8 cellular contexts compared by ENCODE assay signal in genomic region chr17:1490643-1491405, GRCh38. TPM values are rescaled to one million over a fixed set of nuclear protein-coding genes. Genes with fewer than 3 reads are reported as not detected.
DNase-seq lines count a peak whose midpoint lies in the region; ATAC-seq, FAIRE-seq and TF ChIP-seq lines count a peak whose summit lies in the region.

No MANE protein-coding gene starts in this region.

- no peaks in the 10 kb centered on the region for H3K36me3 ChIP-seq in pancreas

- FAIRE-seq in pancreas (lab: Jason Lieb, UNC) = no peak

- H3K4me1 Mint-ChIP-seq in glutamatergic neuron (ENCODE audit: low read depth, unreplicated experiment) = peaks cover 9% of the 10 kb centered on the region

- H3K9me3 Mint-ChIP-seq in glutamatergic neuron (ENCODE audit: unreplicated experiment) = peaks cover 2% of the 10 kb centered on the region

- no peak for TF ChIP-seq CTCF in glutamatergic neuron (IDR thresholded peaks at IDR 0.05; ENCODE audit: partially characterized antibody, unreplicated experiment)
- TF ChIP-seq CTCF in pancreas (IDR thresholded peaks at IDR 0.05) = no peak

- ATAC-seq in GM18909 (IDR thresholded peaks at IDR 0.05; ENCODE audit: poor library complexity, unreplicated experiment) (peak; percentile 46), HG03565 (IDR thresholded peaks at IDR 0.05; ENCODE audit: unreplicated experiment) (peak; percentile 36), pancreas (peak; percentile 27 to 62 (median 54))

- peaks cover 10% of the 10 kb centered on the region for H3K27me3 Mint-ChIP-seq in glutamatergic neuron (ENCODE audit: unreplicated experiment)

- peak overlapping the region; percentile 65 to 70 (median 67) for H3K27ac ChIP-seq in pancreas

- 1% methylated on average over 44 to 47 of the region's 47 CpGs for WGBS in pancreas, 2 donors

- peak overlapping the region; percentile 86 for H3K4me3 Mint-ChIP-seq in glutamatergic neuron (ENCODE audit: unreplicated experiment)

- DNase-seq in ACHN (peak; percentile 73), RPMI8226 (peak; percentile 69), glutamatergic neuron (peak; percentile 60), pancreas (peak; percentile 54 to 83 (median 71)), Ammon's horn (ENCODE audit: low spot score) (no peak)
- DNase-seq in activated naive CD4-positive, alpha-beta T cell treated with Interleukin-2 at 50 U/mL for 16 hours = peak; percentile 75

- peaks cover 0 to 8% (median 0%) of the 10 kb centered on the region in 3 donors for H3K4me1 ChIP-seq in pancreas

- H3K36me3 Mint-ChIP-seq in glutamatergic neuron (ENCODE audit: unreplicated experiment) = no peaks in the 10 kb centered on the region

- peak overlapping the region; percentile 56 to 83 (median 62) for H3K4me3 ChIP-seq in pancreas

- intact Hi-C loops in pancreas (cut with DNase I) = no loop called here

- no peaks in the 10 kb centered on the region for H3K27me3 ChIP-seq in pancreas

- no peaks in the 10 kb centered on the region for H3K9me3 ChIP-seq in pancreas

- peak overlapping the region; percentile 90 for H3K27ac Mint-ChIP-seq in glutamatergic neuron (ENCODE audit: unreplicated experiment)

- in situ Hi-C loops in ACHN (cut with HindIII; ENCODE audit: low pct_ligation_motif_present, low pct_unique_long_range_greater_than_20kb, low sequenced_read_pairs) = no loop called here

RNA-seq across cellular contexts. Expression of gene MYO1C, which starts 1.7 kb away (rescaled TPM):
- total RNA-seq in glutamatergic neuron (ENCODE audit: unreplicated experiment) = 58.5 TPM
- total RNA-seq in pancreas = 100 to 1,000 TPM in 4 of 6 donors, 10 to 100 TPM in 2; 95.1 to 138 (median 105) TPM
- polyA plus RNA-seq in pancreas = 10 to 100 TPM; 57.2 to 69.3 TPM

RNA-seq across cellular contexts. Expression of gene INPP5K, which starts 25.6 kb away (rescaled TPM):
- total RNA-seq in glutamatergic neuron (ENCODE audit: unreplicated experiment) (42.4 TPM), pancreas (10 to 100 TPM; 13.2 to 23.8 (median 17.2) TPM)
- 10 to 100 TPM; 23.9 to 24.4 TPM for polyA plus RNA-seq in pancreas

RNA-seq across cellular contexts. Expression of gene CRK, which starts 34.8 kb away (rescaled TPM):
- total RNA-seq in glutamatergic neuron (ENCODE audit: unreplicated experiment) = 46.4 TPM
- total RNA-seq in pancreas = 10 to 100 TPM; 18.1 to 30.8 (median 20.5) TPM
- 10 to 100 TPM in 1 of 2 donors, 1 to 10 TPM in 1; 9.8 to 15.3 TPM for polyA plus RNA-seq in pancreas
